In genomic region chr5:148384389-148384756, GRCh38 we compare ENCODE assay signal across 8 cellular contexts. TPM values are rescaled to one million over a fixed set of nuclear protein-coding genes. Genes with fewer than 3 reads are reported as not detected.
DNase-seq lines count a peak whose midpoint lies in the region; ATAC-seq and TF ChIP-seq lines count a peak whose summit lies in the region.

No MANE protein-coding gene starts in this region.

- H3K4ac ChIP-seq in neuronal stem cell (ENCODE audit: low read length): no peak overlapping the region

- H3K23ac ChIP-seq in neuronal stem cell (ENCODE audit: low read depth, low read length, poor library complexity): no peak overlapping the region

- TF ChIP-seq POLR2A in esophagus squamous epithelium (IDR thresholded peaks at IDR 0.05): no peak

- peak overlapping the region; percentile 43 for H3K27ac ChIP-seq in SU-DHL-6 (ENCODE audit: low read depth, low read length)
- peak overlapping the region; percentile 93 to 95 (median 94) for H3K27ac ChIP-seq in esophagus squamous epithelium
- H3K27ac ChIP-seq in neuronal stem cell (replicated peaks; ENCODE audit: low read length): no peak overlapping the region

- intact Hi-C loops in esophagus squamous epithelium (cut with DNase I): no loop called here

- H3K9ac ChIP-seq in SU-DHL-6 (ENCODE audit: low read length) (peak overlapping the region; percentile 80), neuronal stem cell (ENCODE audit: low read depth, low read length, poor library complexity) (peak overlapping the region; percentile 84)

- no peaks in the 10 kb centered on the region for H3F3A ChIP-seq in SU-DHL-6 (ENCODE audit: insufficient read depth)

- no peak overlapping the region for H2AK5ac ChIP-seq in neuronal stem cell (ENCODE audit: low read depth, low read length)

- peak overlapping the region; percentile 40 for H4K91ac ChIP-seq in neuronal stem cell (ENCODE audit: low read depth, low read length, poor library complexity)

- WGBS in esophagus squamous epithelium, 2 donors: 3 to 5% methylated on average over 7 of the region's 7 CpGs
- WGBS in neuronal stem cell (ENCODE audit: extremely low coverage in 2 of 2, insufficient read length in 2 of 2, insufficient replicate concordance in 1 of 2), 2 donors: no CpG with 5 or more reads among the region's 7 CpGs

- no peak for TF ChIP-seq CTCF in SU-DHL-6 (IDR thresholded peaks at IDR 0.05; ENCODE audit: insufficient read depth, low read length, poor library complexity, severe bottlenecking)
- no peak for TF ChIP-seq CTCF in esophagus squamous epithelium (IDR thresholded peaks at IDR 0.05)

- no peak overlapping the region for H3K14ac ChIP-seq in neuronal stem cell (ENCODE audit: low read length)

- H2BK120ac ChIP-seq in neuronal stem cell (ENCODE audit: low read depth, low read length): no peak overlapping the region

- H2BK15ac ChIP-seq in neuronal stem cell (ENCODE audit: low read length): no peak overlapping the region

- peaks cover 23 to 53% (median 32%) of the 10 kb centered on the region in 3 donors for H3K4me1 ChIP-seq in esophagus squamous epithelium
- peaks cover 3 to 5% of the 10 kb centered on the region in 2 donors for H3K4me1 ChIP-seq in neuronal stem cell (ENCODE audit: control insufficient read depth in 2 of 2, insufficient read depth in 1 of 2, low read depth in 1 of 2, low read length in 2 of 2)

- no peak overlapping the region for H2BK12ac ChIP-seq in neuronal stem cell (ENCODE audit: low read length)

- DNase-seq in esophagus squamous epithelium (lab: John Stamatoyannopoulos, UW) (no peak), neuronal stem cell (ENCODE audit: low spot score) (no peak), NCI-H1694 (lab: John Stamatoyannopoulos, UW) (no peak), NCI-H2171 (lab: John Stamatoyannopoulos, UW) (no peak)
- no peak for DNase-seq in activated CD8-positive, alpha-beta memory T cell treated with anti-CD3 and anti-CD28 coated beads, Interleukin-2, amount 50 U/mL, for 4 hours

- no peaks in the 10 kb centered on the region for H3K9me2 ChIP-seq in SU-DHL-6 (replicated peaks; ENCODE audit: insufficient read depth, low read length)

- ATAC-seq in GM18517 (IDR thresholded peaks at IDR 0.05; ENCODE audit: unreplicated experiment) (peak; percentile 19), HG02759 (IDR thresholded peaks at IDR 0.05; ENCODE audit: unreplicated experiment) (peak; percentile 27)

- peaks cover 54% of the 10 kb centered on the region for H3K79me2 ChIP-seq in SU-DHL-6 (ENCODE audit: insufficient read depth, low read length)

- H3K4me2 ChIP-seq in SU-DHL-6 (ENCODE audit: low read depth, low read length, poor library complexity, severe bottlenecking) (peak overlapping the region; percentile 82), neuronal stem cell (ENCODE audit: insufficient read depth, low read length, poor library complexity, severe bottlenecking) (peak overlapping the region; percentile 51)

- H2AFZ ChIP-seq in SU-DHL-6 (ENCODE audit: low read depth, low read length, severe bottlenecking) (peak overlapping the region; percentile 47), neuronal stem cell (ENCODE audit: low read length) (peak overlapping the region; percentile 77)

- H3K27me3 ChIP-seq in SU-DHL-6 (ENCODE audit: low read length): no peaks in the 10 kb centered on the region
- H3K27me3 ChIP-seq in esophagus squamous epithelium: no peaks in the 10 kb centered on the region
- H3K27me3 ChIP-seq in neuronal stem cell (ENCODE audit: control insufficient read depth in 3 of 3, insufficient read depth in 3 of 3, low read depth in 1 of 3, low read length in 3 of 3): no peaks in the 10 kb centered on the region

- no peak overlapping the region for H4K8ac ChIP-seq in neuronal stem cell (ENCODE audit: low read depth, low read length)

- H3K79me1 ChIP-seq in neuronal stem cell (ENCODE audit: low read depth, low read length): peaks cover 6% of the 10 kb centered on the region

- H4K20me1 ChIP-seq in SU-DHL-6 (ENCODE audit: low read depth, low read length): no peaks in the 10 kb centered on the region; the same call in 1 of the 2 replicates

- H3K9me3 ChIP-seq in SU-DHL-6 (ENCODE audit: insufficient read depth, low read length) (no peaks in the 10 kb centered on the region), esophagus squamous epithelium (no peaks in the 10 kb centered on the region), neuronal stem cell (replicated peaks in 1 of 2; ENCODE audit: control insufficient read depth in 2 of 2, insufficient read depth in 1 of 2, low read depth in 1 of 2, low read length in 2 of 2) (no peaks in the 10 kb centered on the region)

- peak overlapping the region; percentile 3 for H3K18ac ChIP-seq in neuronal stem cell (ENCODE audit: low read length)

- no peaks in the 10 kb centered on the region for H3K36me3 ChIP-seq in SU-DHL-6 (ENCODE audit: low read length)
- peaks cover 0 to 15% (median 0%) of the 10 kb centered on the region in 3 donors for H3K36me3 ChIP-seq in esophagus squamous epithelium
- peaks cover 0 to 26% of the 10 kb centered on the region in 2 donors for H3K36me3 ChIP-seq in neuronal stem cell (replicated peaks in 1 of 2; ENCODE audit: control insufficient read depth in 2 of 2, insufficient read depth in 2 of 2, low read length in 2 of 2)

- H2BK5ac ChIP-seq in neuronal stem cell (ENCODE audit: low read length): no peak overlapping the region

- H3K4me3 ChIP-seq in SU-DHL-6 (ENCODE audit: insufficient read depth, low read length, poor library complexity, severe bottlenecking): peak overlapping the region; percentile 87
- H3K4me3 ChIP-seq in esophagus squamous epithelium: peak overlapping the region; percentile 66 to 94 (median 90)
- peak overlapping the region; percentile 58 to 86 for H3K4me3 ChIP-seq in neuronal stem cell (ENCODE audit: low read length in 2 of 2)

RNA-seq across cellular contexts. Expression of gene FBXO38, which starts 0.6 kb away (rescaled TPM):
- 10 to 100 TPM; 15.0 to 42.0 (median 32.1) TPM for total RNA-seq in esophagus squamous epithelium
- polyA plus RNA-seq in neuronal stem cell (2013, experiment 1 of 2): 17.6 TPM
- polyA plus RNA-seq in neuronal stem cell (2013, experiment 2 of 2): 17.4 TPM

RNA-seq across cellular contexts. Expression of gene SPINK9, which starts 49.0 kb away (rescaled TPM):
- not detected for total RNA-seq in esophagus squamous epithelium
- 0.11 TPM for polyA plus RNA-seq in neuronal stem cell (2013, experiment 1 of 2)
- not detected for polyA plus RNA-seq in neuronal stem cell (2013, experiment 2 of 2)
